15 cellular contexts compared by ENCODE assay signal in the genomic region with DNA sequence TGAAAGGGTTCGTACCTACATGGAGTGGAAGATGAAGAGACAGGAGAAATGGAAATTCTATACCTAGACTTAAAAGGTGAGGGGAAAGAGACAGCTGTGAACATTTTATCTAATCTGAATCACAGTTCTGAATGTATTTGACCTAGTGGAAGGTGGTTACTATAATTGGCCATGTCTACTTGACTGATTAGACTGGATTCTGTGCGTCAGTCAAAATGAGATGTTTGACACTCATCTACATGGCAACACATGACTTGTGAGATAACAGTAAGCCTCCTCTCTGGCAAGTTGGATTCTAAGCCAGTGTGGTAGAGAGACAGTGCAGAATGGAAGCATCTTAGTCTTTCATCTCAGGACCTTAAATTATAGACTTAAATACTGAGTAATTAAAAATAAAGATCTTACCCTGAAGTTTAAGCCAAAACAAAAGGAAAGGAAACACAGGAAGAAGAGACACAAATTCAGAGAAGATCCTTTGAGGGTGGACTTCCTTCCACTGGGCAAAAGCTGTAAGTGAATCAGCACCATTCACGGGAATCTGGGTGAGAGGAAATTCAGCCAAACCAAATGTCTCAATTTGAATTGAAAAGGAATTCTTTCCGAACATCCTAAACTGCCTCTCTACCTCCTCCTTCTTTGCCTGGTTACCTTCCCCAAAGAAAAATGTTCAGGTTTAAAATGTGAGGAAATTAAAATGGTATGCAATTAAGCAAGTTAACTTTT.
"Had no signal": no experiment of that assay in that cellular context is flagged by ENCODE, and none has a peak within 500 bp of the region (broad histone marks: within the 10 kb centered on the region; RNA-seq: fewer than 3 reads in every experiment).

No MANE protein-coding gene starts in this region.

- H2AFZ ChIP-seq: hepatocyte had no signal

- H3K4me3 ChIP-seq: dorsolateral prefrontal cortex, esophagus muscularis mucosa, hepatocyte, left ventricle myocardium inferior, transverse colon had no signal

- H3K9me3 ChIP-seq: esophagus muscularis mucosa, transverse colon had no signal

- H3K79me2 ChIP-seq: hepatocyte had no signal

- H3K4me2 ChIP-seq: hepatocyte had no signal

- ATAC-seq: sciatic nerve; stimulated activated naive CD8-positive, alpha-beta T cell treated with anti-CD3 and anti-CD28 coated beads, Interleukin-15, Interleukin-2, amounts not matched to agents 100 U/mL and 50 U/mL, for 24 hours had no signal

- FAIRE-seq: bronchial epithelial cell, kidney had no signal

- DNase-seq: activated CD4-positive, CD25-positive, alpha-beta regulatory T cell treated with anti-CD3 and anti-CD28 coated beads, Interleukin-2, amount 50 U/mL, for 72 hours; activated naive CD4-positive, alpha-beta T cell; aorta; dorsolateral prefrontal cortex; kidney; left ventricle myocardium inferior; mesendoderm; occipital lobe; stimulated activated naive CD8-positive, alpha-beta T cell treated with anti-CD3 and anti-CD28 coated beads, Interleukin-15, Interleukin-2, amounts not matched to agents 100 U/mL and 50 U/mL, for 24 hours; T-helper 9 cell; transverse colon had no signal

- H3K27ac ChIP-seq: dorsolateral prefrontal cortex, esophagus muscularis mucosa, hepatocyte, left ventricle myocardium inferior, transverse colon had no signal

- H3K27me3 ChIP-seq: dorsolateral prefrontal cortex, esophagus muscularis mucosa, hepatocyte, transverse colon had no signal
